ENCODE assay signal across 15 cellular contexts in the genomic region with DNA sequence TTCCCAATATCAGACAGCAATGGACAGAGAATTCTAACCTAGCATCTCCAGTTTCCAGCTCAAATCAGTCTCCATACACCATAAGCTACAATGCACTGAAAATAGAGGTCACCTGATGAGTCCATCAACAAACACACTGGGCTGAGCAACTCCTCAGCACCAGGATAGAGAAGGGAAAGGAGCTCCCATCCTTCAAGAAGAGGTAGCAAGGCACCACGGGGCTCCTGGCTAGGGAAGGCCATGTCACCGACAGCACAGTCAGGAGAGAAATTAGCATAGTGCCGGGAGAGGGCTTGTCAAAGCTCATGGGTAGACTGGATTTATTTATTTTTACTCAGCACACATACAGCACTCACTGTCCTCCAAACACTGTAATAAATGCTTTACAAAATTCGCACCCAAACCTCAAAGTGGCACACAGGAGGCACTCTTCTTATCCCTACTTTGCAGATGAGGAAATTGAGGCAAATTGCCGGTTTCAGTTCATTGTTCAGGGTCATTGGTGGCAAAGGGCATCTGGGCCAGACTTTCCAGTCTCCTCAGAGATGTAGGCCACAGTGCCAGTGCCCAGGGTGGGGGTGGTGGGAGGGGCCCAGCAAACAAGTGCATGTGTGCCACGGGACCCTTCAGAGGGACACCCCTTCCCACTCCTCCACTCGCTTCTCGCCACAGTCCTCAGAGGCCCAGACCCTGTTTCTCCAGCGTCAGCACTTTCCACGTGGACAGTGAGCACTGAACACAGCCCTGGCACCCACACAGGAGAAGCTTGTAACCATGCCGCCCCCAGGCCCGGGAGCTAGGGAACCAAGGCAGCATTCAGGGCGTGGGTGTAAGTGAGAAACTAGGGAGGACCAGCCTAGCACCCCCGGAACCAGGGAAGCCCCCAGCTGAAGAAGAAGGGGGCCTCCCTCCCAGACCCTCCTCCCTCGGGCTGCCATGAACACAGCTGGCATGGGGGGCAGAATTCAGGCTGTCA.
DNase-seq lines count a peak whose midpoint lies in the region; TF ChIP-seq lines count a peak whose summit lies in the region.
"Had no signal": no experiment of that assay in that cellular context is flagged by ENCODE, and none has a peak within 500 bp of the region (broad histone marks: within the 10 kb centered on the region; RNA-seq: fewer than 3 reads in every experiment).

No MANE protein-coding gene starts in this region.

- H4K5ac ChIP-seq in H9 (ENCODE audit: insufficient read length, low read depth, low read length): no peak overlapping the region

- no peak overlapping the region for H3K4me2 ChIP-seq in H9 (ENCODE audit: insufficient read depth, insufficient read length, low read length)
- H3K4me2 ChIP-seq: BLaER1 treated with 17β-estradiol and CSF1 and Interleukin-3, amounts not matched to agents 10 nM and 100 nM had no signal

- no peak overlapping the region for H4K8ac ChIP-seq in H9 (replicated peaks; ENCODE audit: insufficient read length, low read depth, low read length)

- no peak overlapping the region for H2BK12ac ChIP-seq in H9 (ENCODE audit: insufficient read length, low read depth, low read length)

- no peaks in the 10 kb centered on the region for H3K23me2 ChIP-seq in H9 (ENCODE audit: insufficient read length, low read depth, low read length, poor library complexity, severe bottlenecking)

- no peaks in the 10 kb centered on the region for H3K9me3 ChIP-seq in H9 (ENCODE audit: control insufficient read depth, low read depth, low read length)
- no peaks in the 10 kb centered on the region for H3K9me3 ChIP-seq in vagina
- H3K9me3 ChIP-seq in prostate gland: no peaks in the 10 kb centered on the region
- H3K9me3 ChIP-seq: BLaER1 treated with 17β-estradiol and CSF1 and Interleukin-3, amounts not matched to agents 10 nM and 100 nM; HAP-1 had no signal

- no peak overlapping the region for H3K23ac ChIP-seq in H9 (ENCODE audit: insufficient read length, low read depth, low read length)

- H3K14ac ChIP-seq in H9 (ENCODE audit: insufficient read depth, low read length): no peak overlapping the region

- H3K36me3 ChIP-seq in vagina: no peaks in the 10 kb centered on the region
- no peaks in the 10 kb centered on the region for H3K36me3 ChIP-seq in prostate gland
- H3K36me3 ChIP-seq: BLaER1 treated with 17β-estradiol and CSF1 and Interleukin-3, amounts not matched to agents 10 nM and 100 nM; HAP-1 had no signal

- intact Hi-C loops in vagina (cut with DNase I): no loop called here
- intact Hi-C loops in prostate gland (cut with DNase I): no loop called here

- H3K4me1 ChIP-seq in H9 (ENCODE audit: insufficient read depth, low read length) (no peaks in the 10 kb centered on the region; the same call in 1 of the 2 replicates), vagina (no peaks in the 10 kb centered on the region), prostate gland (replicated peaks) (no peaks in the 10 kb centered on the region)
- H3K4me1 ChIP-seq: BLaER1 treated with 17β-estradiol and CSF1 and Interleukin-3, amounts not matched to agents 10 nM and 100 nM; HAP-1 had no signal

- no peak overlapping the region for H2BK15ac ChIP-seq in H9 (ENCODE audit: low read depth, low read length)

- H3K27me3 Mint-ChIP-seq in H9 (ENCODE audit: low read depth): peaks cover 8% of the 10 kb centered on the region

- no peak overlapping the region for H2AK5ac ChIP-seq in H9 (ENCODE audit: insufficient read length, low read length)

- H2BK20ac ChIP-seq in H9 (ENCODE audit: low read depth, low read length, poor library complexity, severe bottlenecking): no peak overlapping the region

- TF ChIP-seq CTCF in H9 (conservative IDR thresholded peaks at IDR 0.05) (no peak), vagina (IDR thresholded peaks at IDR 0.05) (no peak), prostate gland (IDR thresholded peaks at IDR 0.05) (no peak)

- DNase-seq in activated CD8-positive, alpha-beta memory T cell treated with anti-CD3 and anti-CD28 coated beads for 24 hours: peak; percentile 17
- no peak for DNase-seq in activated CD8-positive, alpha-beta memory T cell treated with anti-CD3 and anti-CD28 coated beads, Interleukin-2, amount 50 U/mL, for 4 hours
- DNase-seq in H9: peak; percentile 21
- peak; percentile 44 for DNase-seq in islet precursor cell
- peak; percentile 29 to 84 for DNase-seq in vagina (ENCODE audit: extremely low spot score in 2 of 2)
- no peak for DNase-seq in GF-D8 (lab: John Stamatoyannopoulos, UW)
- no peak for DNase-seq in prostate gland (ENCODE audit: low spot score)
- DNase-seq: Calu3; CD8-positive, alpha-beta T cell; DMS79 treated with DMSO at 0.1 percent for 48 hours had no signal

- H3K27ac Mint-ChIP-seq in H9: no peak overlapping the region
- H3K27ac Mint-ChIP-seq: B cell; CD8-positive, alpha-beta T cell had no signal

- no peaks in the 10 kb centered on the region for H4K20me1 ChIP-seq in H9 (ENCODE audit: control insufficient read depth, insufficient read depth, insufficient read length)

- H3K4me3 Mint-ChIP-seq in H9: no peak overlapping the region
- H3K4me3 Mint-ChIP-seq: B cell; CD8-positive, alpha-beta T cell had no signal

- no peak overlapping the region for H3K27ac ChIP-seq in H9 (ENCODE audit: insufficient read length, low read depth, low read length)
- no peak overlapping the region for H3K27ac ChIP-seq in vagina
- H3K27ac ChIP-seq in prostate gland: no peak overlapping the region
- H3K27ac ChIP-seq: 22Rv1; BLaER1 treated with 17β-estradiol and CSF1 and Interleukin-3, amounts not matched to agents 10 nM and 100 nM had no signal

- H3K4me3 ChIP-seq in vagina: no peak overlapping the region
- no peak overlapping the region for H3K4me3 ChIP-seq in prostate gland
- H3K4me3 ChIP-seq: BLaER1 treated with 17β-estradiol and CSF1 and Interleukin-3, amounts not matched to agents 10 nM and 100 nM; GM12878; HAP-1 had no signal

- H3K4ac ChIP-seq in H9 (ENCODE audit: low read depth, low read length): no peak overlapping the region

- no peak overlapping the region for H3T11ph ChIP-seq in H9 (ENCODE audit: low read length)

- no peak overlapping the region for H2BK120ac ChIP-seq in H9 (ENCODE audit: low read depth, low read length, poor library complexity, severe bottlenecking)

- WGBS in H9 (ENCODE audit: extremely low coverage, insufficient read length, low lambda C conversion rate): no CpG with 5 or more reads among the region's 15 CpGs
- WGBS in prostate gland: 75% methylated on average over 15 of the region's 15 CpGs

- H3K79me1 ChIP-seq in H9 (ENCODE audit: insufficient read depth, low read depth, low read length, poor library complexity, severe bottlenecking): no peaks in the 10 kb centered on the region

- H2BK5ac ChIP-seq in H9 (ENCODE audit: insufficient read length, low read length): no peak overlapping the region

- no peaks in the 10 kb centered on the region for H3K79me2 ChIP-seq in H9 (ENCODE audit: insufficient read depth, low read length)

- no peak overlapping the region for H4K91ac ChIP-seq in H9 (ENCODE audit: insufficient read length, low read depth, low read length)

- H3K9ac ChIP-seq in H9 (ENCODE audit: extremely low read depth, insufficient read length, low read length): no peak overlapping the region
- H3K9ac ChIP-seq: BLaER1 treated with 17β-estradiol and CSF1 and Interleukin-3, amounts not matched to agents 10 nM and 100 nM had no signal

- H3K36me3 Mint-ChIP-seq in H9 (ENCODE audit: insufficient read depth in 1 of 3, low read depth in 3 of 3): peaks cover 0 to 2% (median 0%) of the 10 kb centered on the region in 3 experiments; a peak in 1 of 7 replicates
- H3K36me3 Mint-ChIP-seq: CD8-positive, alpha-beta T cell had no signal

- no peak overlapping the region for H3K18ac ChIP-seq in H9 (ENCODE audit: insufficient read length, low read depth, low read length)

- H3K27me3 ChIP-seq in H9 (ENCODE audit: insufficient read depth, low read length) (no peaks in the 10 kb centered on the region), vagina (no peaks in the 10 kb centered on the region), prostate gland (replicated peaks; ENCODE audit: insufficient read depth) (peaks cover 2% of the 10 kb centered on the region)
- H3K27me3 ChIP-seq: BLaER1 treated with 17β-estradiol and CSF1 and Interleukin-3, amounts not matched to agents 10 nM and 100 nM had no signal

- H3K9me3 Mint-ChIP-seq in H9: no peaks in the 10 kb centered on the region; a peak in 1 of 5 replicates
- H3K9me3 Mint-ChIP-seq: CD8-positive, alpha-beta T cell had no signal

- no peak overlapping the region for H2AFZ ChIP-seq in H9 (ENCODE audit: low read length)

- peaks cover 3 to 6% of the 10 kb centered on the region in 2 experiments; a peak in 2 of 4 replicates for H3K4me1 Mint-ChIP-seq in H9
- H3K4me1 Mint-ChIP-seq: B cell had no signal

- TF ChIP-seq POLR2A in vagina (IDR thresholded peaks at IDR 0.05) (no peak), prostate gland (IDR thresholded peaks at IDR 0.05) (no peak)

- H3K56ac ChIP-seq in H9 (ENCODE audit: insufficient read length, low read depth, low read length): no peak overlapping the region

Comparison
In these comparisons a context has a peak if more than half of its experiments do, and no peak if none do; other contexts are left out.
1. DNase-seq: peak in activated CD8-positive, alpha-beta memory T cell treated with anti-CD3 and anti-CD28 coated beads for 24 hours (single experiment), H9 (single experiment), islet precursor cell (single experiment) and vagina (2 of 2); none in activated CD8-positive, alpha-beta memory T cell treated with anti-CD3 and anti-CD28 coated beads, Interleukin-2, amount 50 U/mL, for 4 hours (single experiment), GF-D8 (single experiment) and prostate gland (single experiment).